ENCODE assay signal across 27 cellular contexts in the genomic region with DNA sequence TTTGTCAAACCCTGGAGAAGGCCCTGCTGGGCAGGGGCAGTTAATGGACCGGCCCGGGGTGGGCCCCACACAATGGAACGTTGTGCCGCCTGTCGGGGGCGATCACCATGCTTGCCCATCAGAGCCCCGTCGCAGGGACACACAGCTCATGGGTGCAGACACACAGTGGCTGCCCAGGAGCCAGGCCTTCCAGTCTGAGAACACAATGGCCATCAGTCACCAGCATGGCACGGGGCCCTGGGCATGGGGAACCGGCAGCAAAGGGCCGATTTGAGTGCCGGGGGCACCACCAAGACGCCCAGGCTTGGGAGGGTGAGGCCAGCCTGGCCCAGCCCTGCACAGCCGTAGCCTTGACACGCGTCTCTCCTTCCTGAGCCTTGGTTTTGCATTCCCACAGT. TPM values are rescaled to one million over a fixed set of nuclear protein-coding genes. Genes with fewer than 3 reads are reported as not detected.
DNase-seq lines count a peak whose midpoint lies in the region; ATAC-seq, FAIRE-seq and TF ChIP-seq lines count a peak whose summit lies in the region.
"Had no signal": no experiment of that assay in that cellular context is flagged by ENCODE, and none has a peak within 500 bp of the region (broad histone marks: within the 10 kb centered on the region; RNA-seq: fewer than 3 reads in every experiment).

No MANE protein-coding gene starts in this region.

- H3K36me3 ChIP-seq in kidney (ENCODE audit: control insufficient read depth in 1 of 2, insufficient read depth in 2 of 2, low read length in 2 of 2) (no peaks in the 10 kb centered on the region), psoas muscle (ENCODE audit: insufficient read depth in 1 of 2, low read depth in 1 of 2) (no peaks in the 10 kb centered on the region)
- H3K36me3 ChIP-seq: BLaER1 treated with 17β-estradiol and CSF1 and Interleukin-3, amounts not matched to agents 10 nM and 100 nM; HAP-1 had no signal

- H3K9ac ChIP-seq in kidney (ENCODE audit: low read length in 2 of 2) = no peak overlapping the region
- H3K9ac ChIP-seq: BLaER1 treated with 17β-estradiol and CSF1 and Interleukin-3, amounts not matched to agents 10 nM and 100 nM had no signal

- no peaks in the 10 kb centered on the region for H3K4me1 ChIP-seq in kidney (ENCODE audit: control insufficient read depth in 1 of 2, insufficient read depth in 1 of 2, low read depth in 1 of 2, low read length in 2 of 2)
- peaks cover 10% of the 10 kb centered on the region for H3K4me1 ChIP-seq in psoas muscle
- H3K4me1 ChIP-seq: HAP-1 had no signal

- H3K27me3 ChIP-seq in psoas muscle (ENCODE audit: insufficient read depth in 3 of 3, low read length in 2 of 3) = no peaks in the 10 kb centered on the region
- H3K27me3 ChIP-seq: BLaER1 treated with 17β-estradiol and CSF1 and Interleukin-3, amounts not matched to agents 10 nM and 100 nM had no signal

- FAIRE-seq in kidney (lab: Jason Lieb, UNC) (no peak), frontal cortex (lab: Jason Lieb, UNC) (no peak)
- FAIRE-seq: GM12878 had no signal

- no peak for TF ChIP-seq CTCF in kidney (IDR thresholded peaks at IDR 0.05; ENCODE audit: borderline replicate concordance, extremely low read depth, insufficient read depth)
- TF ChIP-seq CTCF in psoas muscle (IDR thresholded peaks at IDR 0.05) = no peak

- no peaks in the 10 kb centered on the region for H3K9me3 ChIP-seq in kidney (ENCODE audit: control insufficient read depth in 1 of 2, low read length in 2 of 2)
- no peaks in the 10 kb centered on the region for H3K9me3 ChIP-seq in psoas muscle
- H3K9me3 ChIP-seq: BLaER1 treated with 17β-estradiol and CSF1 and Interleukin-3, amounts not matched to agents 10 nM and 100 nM; Caco-2; HAP-1 had no signal

- DNase-seq in Right ventricle myocardium superior = peak; percentile 39
- no peak for DNase-seq in cardiac septum (ENCODE audit: low spot score)
- DNase-seq in kidney = peak; percentile 51
- DNase-seq in psoas muscle = peak; percentile 11 to 44
- no peak for DNase-seq in putamen (ENCODE audit: low spot score)
- no peak for DNase-seq in activated T-cell treated with anti-CD3 and anti-CD28 coated beads for 4 hours
- no peak for DNase-seq in frontal cortex (ENCODE audit: low spot score in 2 of 2)
- DNase-seq: 8988T; Caco-2; CD4-positive, alpha-beta memory T cell; DMS 273 treated with DMSO at 0.1 percent for 48 hours; DMS79 treated with DMSO at 0.1 percent for 48 hours; KG1; NCI-H1092; NCI-H1436 treated with DMSO at 0.1 percent for 48 hours; NCI-H2029 treated with DMSO at 0.1 percent for 48 hours; NCI-H2171; NCI-H345; NCI-H524; NCI-H774; NK-92 treated with Interleukin-12 subunit alpha and Interleukin-12 subunit beta, amount 100 ng/mL, for 24 hours had no signal

- H3K27ac ChIP-seq in kidney (ENCODE audit: low read depth in 2 of 2, low read length in 2 of 2) (no peak overlapping the region), psoas muscle (no peak overlapping the region)
- H3K27ac ChIP-seq: BLaER1 treated with 17β-estradiol and CSF1 and Interleukin-3, amounts not matched to agents 10 nM and 100 nM; RWPE1 had no signal

- H3K4me3 ChIP-seq in kidney (ENCODE audit: low read length in 2 of 2) (no peak overlapping the region), psoas muscle (no peak overlapping the region)
- H3K4me3 ChIP-seq: BLaER1 treated with 17β-estradiol and CSF1 and Interleukin-3, amounts not matched to agents 10 nM and 100 nM; GM12878; HAP-1 had no signal

- intact Hi-C loops in Right ventricle myocardium superior (cut with DNase I) (no loop called here), cardiac septum (cut with DNase I) (no loop called here), kidney (cut with DNase I) (no loop called here), psoas muscle (cut with DNase I) (no loop called here)

- ATAC-seq in Right ventricle myocardium superior (ENCODE audit: poor library complexity) (no peak), psoas muscle (peak in 1 of 4 donors; percentile 18), HG02981 (IDR thresholded peaks at IDR 0.05; ENCODE audit: unreplicated experiment) (no peak)
- ATAC-seq: GM12878 had no signal

- WGBS in psoas muscle, 3 donors = 91 to 94% (median 93%) methylated on average over 16 of the region's 16 CpGs

RNA-seq across cellular contexts. Expression of a gene that starts 7.1 kb away (rescaled TPM):
- 0.22 TPM for total RNA-seq in Right ventricle myocardium superior
- total RNA-seq in cardiac septum = 0.19 TPM
- not detected for total RNA-seq in kidney
- not detected for polyA plus RNA-seq in kidney (ENCODE audit: insufficient read depth, low read depth, low replicate concordance)
- not detected for total RNA-seq in psoas muscle
- polyA plus RNA-seq in psoas muscle = under 1 TPM in 1 of 3 donors, not detected in 2; 0.03 TPM
- not detected for total RNA-seq in frontal cortex
- total RNA-seq: Caco-2; CD4-positive, alpha-beta memory T cell; GM12878; HT1080 had no signal
- polyA plus RNA-seq: CD4-positive, alpha-beta memory T cell; GM12878 had no signal

Comparison
In these comparisons a context has a peak if more than half of its experiments do, and no peak if none do; other contexts are left out.
1. DNase-seq: peak in Right ventricle myocardium superior (single experiment), kidney (single experiment) and psoas muscle (2 of 2); none in cardiac septum (single experiment), putamen (single experiment), activated T-cell treated with anti-CD3 and anti-CD28 coated beads for 4 hours (single experiment) and frontal cortex (0 of 2).